In genomic region chr15:96353378-96353930, GRCh38 we compare ENCODE assay signal across 9 cellular contexts. TPM values are rescaled to one million over a fixed set of nuclear protein-coding genes. Genes with fewer than 3 reads are reported as not detected.
A peak's percentile ranks its signal among the peaks of the same experiment; 100 is the strongest.
DNase-seq lines count a peak whose midpoint lies in the region; TF ChIP-seq lines count a peak whose summit lies in the region.
"Had no signal": no experiment of that assay in that cellular context is flagged by ENCODE, and none has a peak within 500 bp of the region (broad histone marks: within the 10 kb centered on the region; RNA-seq: fewer than 3 reads in every experiment).

No MANE protein-coding gene starts in this region.

- no peak for TF ChIP-seq POLR2A in spleen (IDR thresholded peaks at IDR 0.05)

- H3K36me3 ChIP-seq in brain microvascular endothelial cell (replicated peaks) = peaks cover 5% of the 10 kb centered on the region
- H3K36me3 ChIP-seq in kidney epithelial cell (ENCODE audit: control insufficient read depth, insufficient read depth, low read length) = no peaks in the 10 kb centered on the region
- H3K36me3 ChIP-seq in spleen = no peaks in the 10 kb centered on the region

- intact Hi-C loops in spleen (cut with DNase I; ENCODE audit: low total_unique reads) = loop anchor here (10.0 kb wide), 1 partner anchor 881 kb away; no protein-coding TSS in a partner anchor

- in situ Hi-C loops in brain microvascular endothelial cell (cut with HindIII; ENCODE audit: low pct_ligation_motif_present, low sequenced_read_pairs) (no loop called here), GM13976 (cut with MboI; ENCODE audit: low sequenced_read_pairs, unreplicated experiment) (loop anchor here (25.0 kb wide), 1 partner anchor 884 kb away; no protein-coding TSS in a partner anchor)

- H3K4me3 ChIP-seq in HFF-Myc (replicated peaks; ENCODE audit: low read depth, low read length) (peak overlapping the region; percentile 47), brain microvascular endothelial cell (ENCODE audit: low read depth, low read length) (peak overlapping the region; percentile 68), kidney epithelial cell (ENCODE audit: low read depth, low read length) (peak overlapping the region; percentile 61), spleen (peak overlapping the region in 4 of 8 donors; percentile 36 to 84 (median 60))

- peaks cover 14 to 98% (median 65%) of the 10 kb centered on the region in 6 donors for H3K4me1 ChIP-seq in spleen

- DNase-seq in HFF-Myc (ENCODE audit: extremely low read depth, low read depth) (no peak), brain microvascular endothelial cell (peak; percentile 12), kidney epithelial cell (ENCODE audit: low read depth) (no peak), spleen (no peak), D341Med (ENCODE audit: low spot score) (no peak), GM13976 (ENCODE audit: low spot score) (no peak), GM03348 (ENCODE audit: low spot score) (no peak)
- DNase-seq in effector CD4-positive, alpha-beta T cell = no peak
- DNase-seq: stimulated activated CD4-positive, alpha-beta T cell treated with anti-CD3 and anti-CD28 coated beads, Interleukin-4, amount 100 ng/mL, for 24 hours had no signal

- 16 to 25% (median 21%) methylated on average over 22 to 25 of the region's 25 CpGs for WGBS in spleen, 5 donors

- no peak for TF ChIP-seq CTCF in HFF-Myc (IDR thresholded peaks at IDR 0.05; ENCODE audit: low read depth, low read length, missing control alignments)
- TF ChIP-seq CTCF in brain microvascular endothelial cell (IDR thresholded peaks at IDR 0.05; ENCODE audit: low read depth, low read length, missing control alignments) = no peak
- TF ChIP-seq CTCF in kidney epithelial cell (IDR thresholded peaks at IDR 0.05; ENCODE audit: insufficient read depth, low read length, poor library complexity, severe bottlenecking) = no peak
- TF ChIP-seq CTCF in spleen (IDR thresholded peaks at IDR 0.05 in 8 of 11, conservative IDR thresholded peaks at IDR 0.05 in 3 of 11) = no peak
- TF ChIP-seq CTCF in GM13976 (IDR thresholded peaks at IDR 0.05; ENCODE audit: borderline replicate concordance, control extremely low read depth, extremely low read depth, insufficient read depth, missing control alignments) = no peak

- no peaks in the 10 kb centered on the region for H3K27me3 ChIP-seq in brain microvascular endothelial cell (replicated peaks)
- H3K27me3 ChIP-seq in kidney epithelial cell (ENCODE audit: control insufficient read depth, insufficient read depth, low read length) = no peaks in the 10 kb centered on the region
- peaks cover 0 to 99% (median 52%) of the 10 kb centered on the region in 7 donors for H3K27me3 ChIP-seq in spleen (replicated peaks in 1 of 7)

- no peaks in the 10 kb centered on the region for H3K9me3 ChIP-seq in spleen

- peak overlapping the region; percentile 77 for H3K27ac ChIP-seq in brain microvascular endothelial cell
- peak overlapping the region; percentile 46 to 93 (median 90) for H3K27ac ChIP-seq in spleen

RNA-seq across cellular contexts. Expression of gene NR2F2, which starts 23.0 kb away (rescaled TPM):
- total RNA-seq in kidney epithelial cell (19.1 and 22.9 TPM in 2 replicates), spleen (100 to 1,000 TPM in 6 of 7 donors, 10 to 100 TPM in 1; 87.1 to 256 (median 121) TPM)
- polyA plus RNA-seq in spleen = 10 to 100 TPM; 18.6 to 39.4 (median 23.7) TPM
